Comparison of ENCODE assay signal across 23 cellular contexts in genomic region chr4:153028535-153028934, GRCh38.
"Had no signal": no experiment of that assay in that cellular context is flagged by ENCODE, and none has a peak within 500 bp of the region (broad histone marks: within the 10 kb centered on the region; RNA-seq: fewer than 3 reads in every experiment).

No MANE protein-coding gene starts in this region.

- H3K27me3 ChIP-seq: ascending aorta, body of pancreas had no signal

- H3K36me3 Mint-ChIP-seq: activated CD4-positive, alpha-beta memory T cell treated with anti-CD3 and anti-CD28 coated beads for 36 hours had no signal

- H3K27me3 Mint-ChIP-seq: activated CD4-positive, alpha-beta memory T cell treated with anti-CD3 and anti-CD28 coated beads for 36 hours; activated naive CD8-positive, alpha-beta T cell treated with anti-CD3 and anti-CD28 coated beads, Interleukin-2, amount 50 U/mL, for 24 hours had no signal

- H3K4me3 ChIP-seq: ascending aorta, body of pancreas, PC-9 had no signal

- H3K4me3 Mint-ChIP-seq: activated CD4-positive, alpha-beta memory T cell treated with anti-CD3 and anti-CD28 coated beads for 36 hours; activated CD4-positive, alpha-beta T cell treated with anti-CD3 and anti-CD28 coated beads, Interleukin-2, amount 10 ng/mL, durations not matched to agents 24 days and 14 days; activated naive CD8-positive, alpha-beta T cell treated with anti-CD3 and anti-CD28 coated beads, Interleukin-2, amount 50 U/mL, for 24 hours; activated T-cell treated with anti-CD3 and anti-CD28 coated beads, Interleukin-2, amount 50 U/mL, for 4 hours; central memory CD8-positive, alpha-beta T cell had no signal

- H3K9me3 ChIP-seq: body of pancreas had no signal

- H3K4me1 Mint-ChIP-seq: activated naive CD8-positive, alpha-beta T cell treated with anti-CD3 and anti-CD28 coated beads, Interleukin-2, amount 50 U/mL, for 24 hours; central memory CD8-positive, alpha-beta T cell had no signal

- ATAC-seq: activated naive CD4-positive, alpha-beta T cell treated with anti-CD3 and anti-CD28 coated beads, Interleukin-2, amount 50 U/mL, for 72 hours; activated naive CD8-positive, alpha-beta T cell treated with anti-CD3 and anti-CD28 coated beads, Interleukin-2, amount 50 U/mL, for 24 hours; activated T-cell treated with anti-CD3 and anti-CD28 coated beads, Interleukin-2, amount 50 U/mL, for 4 hours; body of pancreas had no signal

- H3K4me1 ChIP-seq: ascending aorta, body of pancreas had no signal

- DNase-seq: activated CD4-positive, alpha-beta memory T cell treated with anti-CD3 and anti-CD28 coated beads for 36 hours; activated CD4-positive, alpha-beta T cell treated with anti-CD3 and anti-CD28 coated beads for 1 hour; activated CD4-positive, alpha-beta T cell treated with anti-CD3 and anti-CD28 coated beads, Interleukin-2, amount 10 ng/mL, durations not matched to agents 24 days and 14 days; activated CD8-positive, alpha-beta memory T cell treated with anti-CD3 and anti-CD28 coated beads for 24 hours; activated effector memory CD4-positive, alpha-beta T cell treated with anti-CD3 and anti-CD28 coated beads, Interleukin-2, amount 50 U/mL, for 16 hours; activated naive CD4-positive, alpha-beta T cell treated with Interleukin-2 at 50 U/mL for 16 hours; activated naive CD8-positive, alpha-beta T cell treated with anti-CD3 and anti-CD28 coated beads, Interleukin-2, amount 50 U/mL, for 24 hours; activated T-cell treated with anti-CD3 and anti-CD28 coated beads, Interleukin-2, amount 50 U/mL, for 4 hours; amniotic stem cell; body of pancreas; Karpas-422; NCI-H1048; NCI-H1417; NCI-H2029 treated with DMSO at 0.1 percent for 48 hours; NCI-H510A treated with DMSO at 0.1 percent for 48 hours; NCI-H69; NK-92 treated with Interleukin-12 subunit alpha and Interleukin-12 subunit beta, amount 100 ng/mL, for 24 hours; PC-9; SIG-M5; T-helper 1 cell had no signal

- H3K36me3 ChIP-seq: ascending aorta had no signal

- H3K27ac Mint-ChIP-seq: activated CD4-positive, alpha-beta memory T cell treated with anti-CD3 and anti-CD28 coated beads for 36 hours; activated CD4-positive, alpha-beta T cell treated with anti-CD3 and anti-CD28 coated beads, Interleukin-2, amount 10 ng/mL, durations not matched to agents 24 days and 14 days; activated naive CD4-positive, alpha-beta T cell treated with anti-CD3 and anti-CD28 coated beads, Interleukin-2, amount 50 U/mL, for 72 hours; activated naive CD8-positive, alpha-beta T cell treated with anti-CD3 and anti-CD28 coated beads, Interleukin-2, amount 50 U/mL, for 24 hours had no signal

- H3K27ac ChIP-seq: ascending aorta, body of pancreas, PC-9 had no signal
